In genomic region chr2:189762551-189763298, GRCh38 we compare ENCODE assay signal across 8 cellular contexts. TPM values are rescaled to one million over a fixed set of nuclear protein-coding genes. Genes with fewer than 3 reads are reported as not detected.
DNase-seq lines count a peak whose midpoint lies in the region; ATAC-seq and TF ChIP-seq lines count a peak whose summit lies in the region.

A gene with protein sequence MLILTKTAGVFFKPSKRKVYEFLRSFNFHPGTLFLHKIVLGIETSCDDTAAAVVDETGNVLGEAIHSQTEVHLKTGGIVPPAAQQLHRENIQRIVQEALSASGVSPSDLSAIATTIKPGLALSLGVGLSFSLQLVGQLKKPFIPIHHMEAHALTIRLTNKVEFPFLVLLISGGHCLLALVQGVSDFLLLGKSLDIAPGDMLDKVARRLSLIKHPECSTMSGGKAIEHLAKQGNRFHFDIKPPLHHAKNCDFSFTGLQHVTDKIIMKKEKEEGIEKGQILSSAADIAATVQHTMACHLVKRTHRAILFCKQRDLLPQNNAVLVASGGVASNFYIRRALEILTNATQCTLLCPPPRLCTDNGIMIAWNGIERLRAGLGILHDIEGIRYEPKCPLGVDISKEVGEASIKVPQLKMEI (minus strand): TSS chr2:189762792. CDS start chr2:189761640, 1,152 bp downstream.

- H3K4me1 ChIP-seq in DOHH2 (ENCODE audit: control insufficient read depth, low read length), result peaks cover 17% of the 10 kb centered on the region
- H3K4me1 ChIP-seq in Peyer's patch, result peaks cover 0 to 8% (median 2%) of the 10 kb centered on the region in 4 donors

- ATAC-seq in GM21786 (IDR thresholded peaks at IDR 0.05; ENCODE audit: unreplicated experiment) (peak; percentile 97), naive B cell (ENCODE audit: low read depth in 2 of 2) (peak; percentile 93 to 94)
- ATAC-seq in stimulated activated memory B cell treated with anti-CD40 and anti-IgM and Interleukin-4, amounts not matched to agents 10 μg/mL and 1 μg/mL and 100 μg/mL, for 72 hours, result peak; percentile 99

- H3K27ac Mint-ChIP-seq in activated T-helper 1 cell treated with anti-CD3 and anti-CD28 coated beads, Interleukin-12 subunit alpha, Interleukin-12 subunit beta, Interleukin-2, Interleukin-4 antibody, amounts not matched to agents 30 ng/mL and 10 ng/mL and 1 ng/mL, durations not matched to agents 14 hours and 24 hours and 36 hours, result peak within 1 kb of the TSS; percentile 99
- peak within 1 kb of the TSS; percentile 90 to 98 (median 96) for H3K27ac Mint-ChIP-seq in naive B cell
- peak within 1 kb of the TSS; percentile 97 for H3K27ac Mint-ChIP-seq in stimulated activated memory B cell treated with anti-CD40 and anti-IgM and Interleukin-4, amounts not matched to agents 10 μg/mL and 1 μg/mL and 100 μg/mL, for 72 hours

- peaks cover 14% of the 10 kb centered on the region for H3K4me1 Mint-ChIP-seq in activated T-helper 1 cell treated with anti-CD3 and anti-CD28 coated beads, Interleukin-12 subunit alpha, Interleukin-12 subunit beta, Interleukin-2, Interleukin-4 antibody, amounts not matched to agents 30 ng/mL and 10 ng/mL and 1 ng/mL, durations not matched to agents 14 hours and 24 hours and 36 hours (ENCODE audit: low read depth)
- peaks cover 7 to 13% (median 11%) of the 10 kb centered on the region in 3 donors for H3K4me1 Mint-ChIP-seq in naive B cell
- peaks cover 7% of the 10 kb centered on the region for H3K4me1 Mint-ChIP-seq in stimulated activated memory B cell treated with anti-CD40 and anti-IgM and Interleukin-4, amounts not matched to agents 10 μg/mL and 1 μg/mL and 100 μg/mL, for 72 hours

- H3F3A ChIP-seq in DOHH2 (ENCODE audit: control insufficient read depth, insufficient read depth), result peaks cover 25% of the 10 kb centered on the region

- H3K36me3 Mint-ChIP-seq in activated T-helper 1 cell treated with anti-CD3 and anti-CD28 coated beads, Interleukin-12 subunit alpha, Interleukin-12 subunit beta, Interleukin-2, Interleukin-4 antibody, amounts not matched to agents 30 ng/mL and 10 ng/mL and 1 ng/mL, durations not matched to agents 14 hours and 24 hours and 36 hours (ENCODE audit: low read depth), result peaks cover 10% of the 10 kb centered on the region
- H3K36me3 Mint-ChIP-seq in naive B cell, result peaks cover 0 to 5% of the 10 kb centered on the region in 2 donors
- peaks cover 10% of the 10 kb centered on the region for H3K36me3 Mint-ChIP-seq in stimulated activated memory B cell treated with anti-CD40 and anti-IgM and Interleukin-4, amounts not matched to agents 10 μg/mL and 1 μg/mL and 100 μg/mL, for 72 hours

- H3K27me3 ChIP-seq in DOHH2 (ENCODE audit: control insufficient read depth, low read length), result no peaks in the 10 kb centered on the region
- no peaks in the 10 kb centered on the region for H3K27me3 ChIP-seq in Peyer's patch

- intact Hi-C loops in activated T-helper 1 cell treated with anti-CD3 and anti-CD28 coated beads, Interleukin-12 subunit alpha, Interleukin-12 subunit beta, Interleukin-2, Interleukin-4 antibody, amounts not matched to agents 30 ng/mL and 10 ng/mL and 1 ng/mL, durations not matched to agents 14 hours and 24 hours and 36 hours (cut with micrococcal nuclease), result loop anchor here (1.0 to 2.0 kb wide), 6 partner anchors 22 to 1120 kb away; partner anchors contain the start of genes ANKAR, ASNSD1, HIBCH and ORMDL1

- H4K20me1 ChIP-seq in DOHH2 (ENCODE audit: control insufficient read depth, insufficient read depth, low read depth, low read length), result no peaks in the 10 kb centered on the region

- H3K4me3 ChIP-seq in DOHH2 (ENCODE audit: low read length) (peak within 1 kb of the TSS; percentile 89), Peyer's patch (peak within 1 kb of the TSS; percentile 49 to 75 (median 60))

- H3K27ac ChIP-seq in DOHH2 (ENCODE audit: low read depth, low read length) (peak within 1 kb of the TSS; percentile 91), KOPT-K1 (ENCODE audit: low read depth, low read length, poor library complexity, severe bottlenecking) (peak within 1 kb of the TSS; percentile 84), Peyer's patch (peak within 1 kb of the TSS; percentile 80 to 92 (median 88))

- peak within 1 kb of the TSS; percentile 97 for H3K4me2 ChIP-seq in DOHH2 (ENCODE audit: low read length)

- no peaks in the 10 kb centered on the region for H3K9me2 ChIP-seq in DOHH2 (replicated peaks; ENCODE audit: control insufficient read depth, low read length)

- peak; percentile 82 for TF ChIP-seq CTCF in DOHH2 (IDR thresholded peaks at IDR 0.05; ENCODE audit: low read depth, low read length, poor library complexity, severe bottlenecking)
- peak; percentile 14 to 55 (median 46) for TF ChIP-seq CTCF in Peyer's patch (IDR thresholded peaks at IDR 0.05)

- no peaks in the 10 kb centered on the region for H3K9me3 Mint-ChIP-seq in activated T-helper 1 cell treated with anti-CD3 and anti-CD28 coated beads, Interleukin-12 subunit alpha, Interleukin-12 subunit beta, Interleukin-2, Interleukin-4 antibody, amounts not matched to agents 30 ng/mL and 10 ng/mL and 1 ng/mL, durations not matched to agents 14 hours and 24 hours and 36 hours
- H3K9me3 Mint-ChIP-seq in naive B cell, result no peaks in the 10 kb centered on the region
- no peaks in the 10 kb centered on the region for H3K9me3 Mint-ChIP-seq in stimulated activated memory B cell treated with anti-CD40 and anti-IgM and Interleukin-4, amounts not matched to agents 10 μg/mL and 1 μg/mL and 100 μg/mL, for 72 hours

- peak in 1 of 2 donors; percentile 24 for TF ChIP-seq POLR2A in Peyer's patch (IDR thresholded peaks at IDR 0.05)

- DNase-seq in Peyer's patch, result peak; percentile 94 to 98 (median 96)
- peak; percentile 88 for DNase-seq in activated T-helper 1 cell treated with anti-CD3 and anti-CD28 coated beads, Interleukin-12 subunit alpha, Interleukin-12 subunit beta, Interleukin-2, Interleukin-4 antibody, amounts not matched to agents 30 ng/mL and 10 ng/mL and 1 ng/mL, durations not matched to agents 14 hours and 24 hours and 36 hours (ENCODE audit: low spot score)
- peak; percentile 86 for DNase-seq in fibroblast of gingiva (ENCODE audit: low read depth)
- peak; percentile 88 for DNase-seq in naive B cell

- H3K36me3 ChIP-seq in DOHH2 (ENCODE audit: control insufficient read depth, low read length) (peaks cover 20% of the 10 kb centered on the region), KOPT-K1 (ENCODE audit: insufficient read depth, low read length) (peaks cover 18% of the 10 kb centered on the region), Peyer's patch (no peaks in the 10 kb centered on the region)

- H3K79me2 ChIP-seq in DOHH2 (ENCODE audit: control insufficient read depth, low read length), result peaks cover 14% of the 10 kb centered on the region

- no peaks in the 10 kb centered on the region for H3K27me3 Mint-ChIP-seq in activated T-helper 1 cell treated with anti-CD3 and anti-CD28 coated beads, Interleukin-12 subunit alpha, Interleukin-12 subunit beta, Interleukin-2, Interleukin-4 antibody, amounts not matched to agents 30 ng/mL and 10 ng/mL and 1 ng/mL, durations not matched to agents 14 hours and 24 hours and 36 hours (ENCODE audit: insufficient read depth)
- H3K27me3 Mint-ChIP-seq in naive B cell, result no peaks in the 10 kb centered on the region
- no peaks in the 10 kb centered on the region for H3K27me3 Mint-ChIP-seq in stimulated activated memory B cell treated with anti-CD40 and anti-IgM and Interleukin-4, amounts not matched to agents 10 μg/mL and 1 μg/mL and 100 μg/mL, for 72 hours

- H3K4me3 Mint-ChIP-seq in activated T-helper 1 cell treated with anti-CD3 and anti-CD28 coated beads, Interleukin-12 subunit alpha, Interleukin-12 subunit beta, Interleukin-2, Interleukin-4 antibody, amounts not matched to agents 30 ng/mL and 10 ng/mL and 1 ng/mL, durations not matched to agents 14 hours and 24 hours and 36 hours, result peak within 1 kb of the TSS; percentile 92
- peak within 1 kb of the TSS; percentile 94 to 99 (median 96) for H3K4me3 Mint-ChIP-seq in naive B cell
- peak within 1 kb of the TSS; percentile 94 for H3K4me3 Mint-ChIP-seq in stimulated activated memory B cell treated with anti-CD40 and anti-IgM and Interleukin-4, amounts not matched to agents 10 μg/mL and 1 μg/mL and 100 μg/mL, for 72 hours

- H3K9me3 ChIP-seq in DOHH2 (ENCODE audit: control insufficient read depth, insufficient read depth, low read length), result no peaks in the 10 kb centered on the region
- H3K9me3 ChIP-seq in KOPT-K1 (ENCODE audit: insufficient read depth, low read length, poor library complexity, severe bottlenecking), result no peaks in the 10 kb centered on the region
- H3K9me3 ChIP-seq in Peyer's patch, result no peaks in the 10 kb centered on the region

RNA-seq across cellular contexts. Expression of the gene that starts here (rescaled TPM):
- total RNA-seq in Peyer's patch, result 1 to 10 TPM; 3.0 to 9.9 (median 4.3) TPM
- 8.3 and 11.4 TPM in 2 replicates for total RNA-seq in activated T-helper 1 cell treated with anti-CD3 and anti-CD28 coated beads, Interleukin-12 subunit alpha, Interleukin-12 subunit beta, Interleukin-2, Interleukin-4 antibody, amounts not matched to agents 30 ng/mL and 10 ng/mL and 1 ng/mL, durations not matched to agents 14 hours and 24 hours and 36 hours
- 10 to 100 TPM; 15.0 to 19.8 (median 17.2) TPM for polyA plus RNA-seq in naive B cell (ENCODE audit: low read depth in 6 of 6)

Comparison
In these comparisons a context has a peak if more than half of its experiments do, and no peak if none do; other contexts are left out.
1. Peak in every context shown above with its lines: DNase-seq, ATAC-seq, H3K4me3 ChIP-seq and H3K27ac ChIP-seq.